In genomic region chr15:38069506-38069905, GRCh38 we compare ENCODE assay signal across 8 cellular contexts.
A peak's percentile ranks its signal among the peaks of the same experiment; 100 is the strongest.
DNase-seq lines count a peak whose midpoint lies in the region; ATAC-seq, FAIRE-seq and TF ChIP-seq lines count a peak whose summit lies in the region.

No MANE protein-coding gene starts in this region.

- no peaks in the 10 kb centered on the region for H3K27me3 ChIP-seq in heart left ventricle
- no peaks in the 10 kb centered on the region for H3K27me3 ChIP-seq in small intestine (ENCODE audit: control insufficient read depth in 2 of 2, insufficient read depth in 2 of 2, low read length in 2 of 2)
- no peaks in the 10 kb centered on the region for H3K27me3 ChIP-seq in effector memory CD4-positive, alpha-beta T cell (replicated peaks; ENCODE audit: control insufficient read depth, insufficient read depth, low read length, poor library complexity, severe bottlenecking)

- peak overlapping the region in 1 of 2 donors; percentile 55 for H3K27ac Mint-ChIP-seq in activated naive CD4-positive, alpha-beta T cell treated with anti-CD3 and anti-CD28 coated beads, Interleukin-2, amount 50 U/mL, for 72 hours
- no peak overlapping the region for H3K27ac Mint-ChIP-seq in activated B cell treated with CpG ODN at 0.5 μM for 24 hours

- H3K4me1 ChIP-seq in heart left ventricle, result peaks cover 0 to 63% (median 27%) of the 10 kb centered on the region in 12 donors
- H3K4me1 ChIP-seq in small intestine (ENCODE audit: control insufficient read depth in 2 of 2, insufficient read depth in 1 of 2, low read depth in 1 of 2, low read length in 1 of 2), result peaks cover 0 to 18% of the 10 kb centered on the region in 2 donors
- H3K4me1 ChIP-seq in effector memory CD4-positive, alpha-beta T cell (ENCODE audit: control insufficient read depth, insufficient read depth, low read length, poor library complexity, severe bottlenecking), result no peaks in the 10 kb centered on the region

- H3K9me3 Mint-ChIP-seq in activated naive CD4-positive, alpha-beta T cell treated with anti-CD3 and anti-CD28 coated beads, Interleukin-2, amount 50 U/mL, for 72 hours, result no peaks in the 10 kb centered on the region
- no peaks in the 10 kb centered on the region for H3K9me3 Mint-ChIP-seq in activated B cell treated with CpG ODN at 0.5 μM for 24 hours

- ATAC-seq in activated naive CD4-positive, alpha-beta T cell treated with anti-CD3 and anti-CD28 coated beads, Interleukin-2, amount 50 U/mL, for 72 hours, result peak; percentile 36 to 64
- ATAC-seq in activated B cell treated with CpG ODN at 0.5 μM for 24 hours (ENCODE audit: low read depth) (peak; percentile 22), heart left ventricle (peak; percentile 13 to 44 (median 38)), GM21576 (IDR thresholded peaks at IDR 0.05; ENCODE audit: unreplicated experiment) (no peak)

- intact Hi-C loops in activated B cell treated with CpG ODN at 0.5 μM for 24 hours (cut with micrococcal nuclease), result loop anchor here (2.0 to 5.0 kb wide), 2 partner anchors 15 to 603 kb away; no protein-coding TSS in a partner anchor
- intact Hi-C loops in heart left ventricle (cut with DNase I), result no loop called here

- peaks cover 0 to 7% of the 10 kb centered on the region in 2 donors for H3K36me3 Mint-ChIP-seq in activated naive CD4-positive, alpha-beta T cell treated with anti-CD3 and anti-CD28 coated beads, Interleukin-2, amount 50 U/mL, for 72 hours
- no peaks in the 10 kb centered on the region for H3K36me3 Mint-ChIP-seq in activated B cell treated with CpG ODN at 0.5 μM for 24 hours (ENCODE audit: low read depth)

- peak overlapping the region; percentile 44 for H3K4me3 Mint-ChIP-seq in activated B cell treated with CpG ODN at 0.5 μM for 24 hours

- POLR2A ChIA-PET in activated B cell treated with CpG ODN at 0.5 μM for 24 hours (lab: Charles Lee), result interaction anchor here (1.0 kb wide), 1 partner anchor 183 kb away, joined by 8 read pairs; the partner anchor contains the start of gene SPRED1

- no peaks in the 10 kb centered on the region for H3K9me3 ChIP-seq in heart left ventricle
- no peaks in the 10 kb centered on the region for H3K9me3 ChIP-seq in small intestine (ENCODE audit: control insufficient read depth, low read depth)
- H3K9me3 ChIP-seq in effector memory CD4-positive, alpha-beta T cell (ENCODE audit: control insufficient read depth, low read length), result no peaks in the 10 kb centered on the region

- FAIRE-seq in small intestine (lab: Jason Lieb, UNC), result no peak

- peaks cover 11% of the 10 kb centered on the region for H3K27me3 Mint-ChIP-seq in activated B cell treated with CpG ODN at 0.5 μM for 24 hours

- DNase-seq in activated naive CD4-positive, alpha-beta T cell treated with anti-CD3 and anti-CD28 coated beads, Interleukin-2, amount 50 U/mL, for 72 hours (ENCODE audit: low spot score in 2 of 2), result no peak
- DNase-seq in activated naive CD4-positive, alpha-beta T cell (lab: John Stamatoyannopoulos, UW), result no peak
- DNase-seq in activated B cell treated with CpG ODN at 0.5 μM for 24 hours (no peak), heart left ventricle (peak in 2 of 5 donors; percentile 16 to 35), small intestine (peak; percentile 74), hippocampal formation (lab: John Stamatoyannopoulos, UW) (no peak)
- DNase-seq in effector memory CD4-positive, alpha-beta T cell, result no peak

- peaks cover 34% of the 10 kb centered on the region for H3K4me1 Mint-ChIP-seq in activated B cell treated with CpG ODN at 0.5 μM for 24 hours

- TF ChIP-seq POLR2A in heart left ventricle (IDR thresholded peaks at IDR 0.05), result no peak

- no peak for TF ChIP-seq CTCF in activated B cell treated with CpG ODN at 0.5 μM for 24 hours (IDR thresholded peaks at IDR 0.05)
- no peak for TF ChIP-seq CTCF in heart left ventricle (IDR thresholded peaks at IDR 0.05)

- CTCF ChIA-PET in activated B cell treated with CpG ODN at 0.5 μM for 24 hours (lab: Charles Lee), result interaction anchor here (1.0 kb wide), 1 partner anchor 619 kb away, joined by 3 read pairs; no protein-coding TSS in a partner anchor

- H3K27ac ChIP-seq in heart left ventricle (peak overlapping the region in 11 of 12 donors; percentile 22 to 88 (median 57)), small intestine (ENCODE audit: low read depth in 1 of 2, low read length in 1 of 2) (peak overlapping the region in 1 of 2 donors; percentile 17)
- no peak overlapping the region for H3K27ac ChIP-seq in effector memory CD4-positive, alpha-beta T cell (ENCODE audit: insufficient read depth, low read length, poor library complexity, severe bottlenecking)

- peak overlapping the region in 9 of 12 donors; percentile 2 to 45 (median 20) for H3K4me3 ChIP-seq in heart left ventricle
- no peak overlapping the region for H3K4me3 ChIP-seq in small intestine (ENCODE audit: low read depth in 1 of 2, low read length in 2 of 2)
- no peak overlapping the region for H3K4me3 ChIP-seq in effector memory CD4-positive, alpha-beta T cell (ENCODE audit: insufficient read depth, low read depth, low read length, poor library complexity, severe bottlenecking)

- H3K36me3 ChIP-seq in heart left ventricle (no peaks in the 10 kb centered on the region), small intestine (ENCODE audit: control insufficient read depth in 2 of 2, insufficient read depth in 2 of 2, low read length in 2 of 2) (no peaks in the 10 kb centered on the region)
- H3K36me3 ChIP-seq in effector memory CD4-positive, alpha-beta T cell (ENCODE audit: control insufficient read depth, insufficient read depth, low read length), result no peaks in the 10 kb centered on the region

- WGBS in heart left ventricle, 4 donors, result 59 to 79% (median 69%) methylated on average over 1 of the region's 1 CpG
- 20 to 48% (median 23%) methylated on average over 1 of the region's 1 CpG for WGBS in small intestine, 3 donors

Comparison
In these comparisons a context has a peak if more than half of its experiments do, and no peak if none do; other contexts are left out.
1. H3K4me3 ChIP-seq: peak in heart left ventricle (9 of 12); none in small intestine (0 of 2) and effector memory CD4-positive, alpha-beta T cell (single experiment).